Comparison of ENCODE assay signal across 12 cellular contexts in the genomic region with DNA sequence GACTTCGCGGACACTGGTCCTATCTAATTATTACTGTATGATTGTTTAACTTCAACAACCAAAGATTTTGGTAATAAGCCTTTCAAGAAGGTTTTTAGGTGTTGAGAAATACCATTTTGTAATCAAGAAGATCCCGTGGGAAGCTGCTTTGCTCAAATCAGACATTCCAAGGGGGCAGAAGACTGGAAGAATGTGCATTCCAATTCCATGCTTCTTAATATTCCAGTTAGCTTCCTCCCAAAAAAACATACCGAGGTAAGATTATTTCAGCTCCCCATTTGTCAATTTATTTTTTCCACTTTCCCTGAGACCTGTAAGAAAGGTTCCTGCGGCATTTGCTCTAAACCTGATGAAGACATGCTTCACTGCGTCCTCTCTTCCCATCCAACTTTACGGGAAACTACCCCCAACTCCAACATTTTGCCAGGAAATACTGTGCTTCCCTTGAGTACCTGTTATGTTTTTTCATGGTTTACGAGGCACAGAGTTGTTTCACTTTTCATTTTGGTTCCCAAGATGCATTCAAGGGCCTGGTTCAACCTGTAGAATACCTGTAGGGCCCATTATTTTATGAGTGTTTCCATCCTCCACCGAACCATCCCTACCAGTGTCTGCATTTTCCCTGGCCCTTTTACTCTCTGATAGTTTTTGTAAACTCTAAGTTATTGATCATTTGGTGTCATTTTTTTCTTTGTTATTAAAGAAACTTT. TPM values are rescaled to one million over a fixed set of nuclear protein-coding genes. Genes with fewer than 3 reads are reported as not detected.
DNase-seq lines count a peak whose midpoint lies in the region; ATAC-seq, FAIRE-seq and TF ChIP-seq lines count a peak whose summit lies in the region.
"Had no signal": no experiment of that assay in that cellular context is flagged by ENCODE, and none has a peak within 500 bp of the region (broad histone marks: within the 10 kb centered on the region; RNA-seq: fewer than 3 reads in every experiment).

No MANE protein-coding gene starts in this region.

- H3K9ac ChIP-seq in HUES64 (ENCODE audit: low read depth, low read length) (no peak overlapping the region), GM12878 (ENCODE audit: control insufficient read depth, insufficient read depth, low read length) (no peak overlapping the region)

- no peak for TF ChIP-seq POLR2A in GM12878 (IDR thresholded peaks at IDR 0.05; ENCODE audit: low read depth, low read length)
- TF ChIP-seq POLR2A in stomach (IDR thresholded peaks at IDR 0.05), result no peak

- in situ Hi-C loops in GM12878 (cut with MboI), result no loop called here

- H3K36me3 ChIP-seq in HUES64 (ENCODE audit: insufficient read depth, low read length), result peaks cover 16% of the 10 kb centered on the region
- H3K36me3 ChIP-seq in GM12878 (ENCODE audit: control insufficient read depth in 2 of 2, insufficient read depth in 2 of 2, low read length in 1 of 2), result no peaks in the 10 kb centered on the region
- H3K36me3 ChIP-seq in stomach, result no peaks in the 10 kb centered on the region
- H3K36me3 ChIP-seq in CD8-positive, alpha-beta memory T cell (ENCODE audit: insufficient read depth, low read length), result no peaks in the 10 kb centered on the region

- FAIRE-seq in GM12878 (lab: Jason Lieb, UNC), result no peak
- FAIRE-seq: keratinocyte had no signal

- POLR2A ChIA-PET in GM12878 (lab: Charles Lee), result no interaction called here
- POLR2A ChIA-PET in activated CD4-positive, alpha-beta memory T cell treated with anti-CD3 and anti-CD28 coated beads, Interleukin-2, amount 10 ng/mL, durations not matched to agents 7 days and 5 days (lab: Charles Lee), result interaction anchor here (1.2 kb wide), 1 partner anchor 40 kb away, joined by 3 read pairs; no protein-coding TSS in a partner anchor
- POLR2A ChIA-PET in CD8-positive, alpha-beta memory T cell (lab: Charles Lee), result no interaction called here

- H3K4me1 ChIP-seq in HUES64 (ENCODE audit: insufficient read depth, low read length) (peaks cover 50% of the 10 kb centered on the region), GM12878 (ENCODE audit: control insufficient read depth, insufficient read depth, low read length) (no peaks in the 10 kb centered on the region), stomach (peaks cover 36 to 77% (median 53%) of the 10 kb centered on the region in 4 donors)
- no peaks in the 10 kb centered on the region for H3K4me1 ChIP-seq in CD8-positive, alpha-beta memory T cell (ENCODE audit: insufficient read depth, low read length)

- no TSS peak for BruUV-seq in GM12878 (replicated peaks; lab: Mats Ljungman, UMichigan)

- RAD21 ChIA-PET in GM12878 (lab: Charles Lee; ENCODE audit: unreplicated experiment), result no interaction called here

- CTCF ChIA-PET in GM12878 (lab: Yijun Ruan, JAX), result interaction anchor here (0.8 to 1.3 kb wide), 2 partner anchors 67 to 69 kb away, joined by 3 to 6 read pairs; no protein-coding TSS in a partner anchor
- CTCF ChIA-PET in activated CD4-positive, alpha-beta memory T cell treated with anti-CD3 and anti-CD28 coated beads, Interleukin-2, amount 10 ng/mL, durations not matched to agents 7 days and 5 days (lab: Charles Lee), result interaction anchor here (1.3 kb wide), 1 partner anchor 69 kb away, joined by 4 read pairs; no protein-coding TSS in a partner anchor
- CTCF ChIA-PET in CD8-positive, alpha-beta memory T cell (lab: Charles Lee), result no interaction called here

- H3K79me2 ChIP-seq in GM12878 (ENCODE audit: control insufficient read depth, insufficient read depth, low read length), result peaks cover 2% of the 10 kb centered on the region; the same call in 1 of the 2 replicates

- SMC1A ChIA-PET in GM12878 (lab: Charles Lee; ENCODE audit: uncharacterized antibody, unreplicated experiment), result no interaction called here

- no peak for ATAC-seq in GM12878

- H3K9me3 ChIP-seq in HUES64 (ENCODE audit: insufficient read depth, low read depth, low read length) (no peaks in the 10 kb centered on the region), GM12878 (replicated peaks; ENCODE audit: control insufficient read depth, insufficient read depth, low read length) (no peaks in the 10 kb centered on the region), stomach (no peaks in the 10 kb centered on the region)
- no peaks in the 10 kb centered on the region for H3K9me3 ChIP-seq in CD8-positive, alpha-beta memory T cell (ENCODE audit: low read length)

- no peak for TF ChIP-seq RAD21 in GM12878 (IDR thresholded peaks at IDR 0.05; ENCODE audit: insufficient read depth, low read depth, low read length)

- H3K27me3 Mint-ChIP-seq in activated CD4-positive, alpha-beta memory T cell treated with anti-CD3 and anti-CD28 coated beads, Interleukin-2, amount 10 ng/mL, durations not matched to agents 7 days and 5 days, result peaks cover 37% of the 10 kb centered on the region
- H3K27me3 Mint-ChIP-seq in CD8-positive, alpha-beta memory T cell, result peaks cover 27 to 62% of the 10 kb centered on the region in 2 donors

- H3K4me1 Mint-ChIP-seq in activated CD4-positive, alpha-beta memory T cell treated with anti-CD3 and anti-CD28 coated beads, Interleukin-2, amount 10 ng/mL, durations not matched to agents 7 days and 5 days, result peaks cover 15% of the 10 kb centered on the region
- H3K4me1 Mint-ChIP-seq in CD8-positive, alpha-beta memory T cell, result peaks cover 14 to 19% (median 15%) of the 10 kb centered on the region in 3 donors

- DNase-seq in GM12878 (ENCODE audit: low read depth, low spot score) (no peak), kidney glomerular epithelial cell (lab: John Stamatoyannopoulos, UW) (peak; percentile 69), stomach (no peak), hippocampal formation (lab: John Stamatoyannopoulos, UW) (no peak), NCI-H187 (lab: John Stamatoyannopoulos, UW) (no peak)
- DNase-seq in activated CD4-positive, alpha-beta memory T cell treated with anti-CD3 and anti-CD28 coated beads, Interleukin-2, amount 10 ng/mL, durations not matched to agents 7 days and 5 days, result no peak
- no peak for DNase-seq in CD8-positive, alpha-beta memory T cell
- DNase-seq: activated B cell treated with CpG ODN at 0.5 μM for 24 hours, GF-D8, NCI-H510A treated with DMSO at 0.1 percent for 48 hours had no signal

- H2AFZ ChIP-seq in GM12878 (ENCODE audit: control insufficient read depth, low read depth, low read length), result no peak overlapping the region

- H3K4me2 ChIP-seq in GM12878 (ENCODE audit: control insufficient read depth, insufficient read depth), result peak overlapping the region; percentile 21; the same call in 1 of the 2 replicates

- intact Hi-C loops in GM12878 (cut with micrococcal nuclease; ENCODE audit: unreplicated experiment), result no loop called here
- intact Hi-C loops in stomach (cut with DNase I; ENCODE audit: low total_unique reads), result no loop called here

- TF ChIP-seq CTCF in GM12878 (IDR thresholded peaks at IDR 0.05 in 2 of 3, conservative IDR thresholded peaks at IDR 0.05 in 1 of 3; ENCODE audit: control insufficient read depth in 2 of 3, extremely low read depth in 1 of 3, insufficient read depth in 1 of 3, low read depth in 3 of 3, low read length in 3 of 3) (no peak), stomach (IDR thresholded peaks at IDR 0.05) (no peak)

- no peak overlapping the region for H3K27ac ChIP-seq in HUES64 (ENCODE audit: low read depth, low read length)
- no peak overlapping the region for H3K27ac ChIP-seq in GM12878 (ENCODE audit: control insufficient read depth, insufficient read depth)
- peak overlapping the region in 4 of 5 donors; percentile 21 to 99 (median 96) for H3K27ac ChIP-seq in stomach
- H3K27ac ChIP-seq in CD8-positive, alpha-beta memory T cell (ENCODE audit: low read depth, low read length), result no peak overlapping the region

- H3K4me3 Mint-ChIP-seq in activated CD4-positive, alpha-beta memory T cell treated with anti-CD3 and anti-CD28 coated beads, Interleukin-2, amount 10 ng/mL, durations not matched to agents 7 days and 5 days, result no peak overlapping the region
- H3K4me3 Mint-ChIP-seq in CD8-positive, alpha-beta memory T cell, result no peak overlapping the region
- H3K4me3 Mint-ChIP-seq: activated B cell treated with CpG ODN at 0.5 μM for 24 hours had no signal

- TF ChIP-seq EP300 in GM12878 (IDR thresholded peaks at IDR 0.05; ENCODE audit: borderline replicate concordance in 1 of 2, control insufficient read depth in 1 of 2, low read depth in 2 of 2, low read length in 2 of 2), result no peak
- TF ChIP-seq EP300 in stomach (IDR thresholded peaks at IDR 0.05), result no peak

- H3K36me3 Mint-ChIP-seq in activated CD4-positive, alpha-beta memory T cell treated with anti-CD3 and anti-CD28 coated beads, Interleukin-2, amount 10 ng/mL, durations not matched to agents 7 days and 5 days (ENCODE audit: low read depth), result peaks cover 3% of the 10 kb centered on the region
- no peaks in the 10 kb centered on the region for H3K36me3 Mint-ChIP-seq in CD8-positive, alpha-beta memory T cell

- H3K9me3 Mint-ChIP-seq in activated CD4-positive, alpha-beta memory T cell treated with anti-CD3 and anti-CD28 coated beads, Interleukin-2, amount 10 ng/mL, durations not matched to agents 7 days and 5 days, result no peaks in the 10 kb centered on the region
- H3K9me3 Mint-ChIP-seq in CD8-positive, alpha-beta memory T cell, result no peaks in the 10 kb centered on the region
- H3K9me3 Mint-ChIP-seq: activated B cell treated with CpG ODN at 0.5 μM for 24 hours had no signal

- H4K20me1 ChIP-seq in GM12878 (ENCODE audit: control insufficient read depth, insufficient read depth), result no peaks in the 10 kb centered on the region

- no peak overlapping the region for H3K27ac Mint-ChIP-seq in activated CD4-positive, alpha-beta memory T cell treated with anti-CD3 and anti-CD28 coated beads, Interleukin-2, amount 10 ng/mL, durations not matched to agents 7 days and 5 days
- H3K27ac Mint-ChIP-seq in CD8-positive, alpha-beta memory T cell, result no peak overlapping the region
- H3K27ac Mint-ChIP-seq: activated B cell treated with CpG ODN at 0.5 μM for 24 hours had no signal

- 84% methylated on average over 8 of the region's 9 CpGs for WGBS in HUES64
- 63% methylated on average over 9 of the region's 9 CpGs for WGBS in GM12878 (ENCODE audit: insufficient coverage, insufficient replicate concordance, low lambda C conversion rate, missing lambda C conversion rate)
- 65 to 78% (median 71%) methylated on average over 9 of the region's 9 CpGs for WGBS in stomach, 5 donors

- no peaks in the 10 kb centered on the region for H3K27me3 ChIP-seq in HUES64 (ENCODE audit: insufficient read depth, low read length)
- peaks cover 3 to 7% of the 10 kb centered on the region in 2 experiments; a peak in 3 of 4 replicates for H3K27me3 ChIP-seq in GM12878 (replicated peaks in 1 of 2; ENCODE audit: control insufficient read depth in 2 of 2, insufficient read depth in 2 of 2, low read length in 1 of 2)
- H3K27me3 ChIP-seq in stomach, result peaks cover 0 to 21% (median 9%) of the 10 kb centered on the region in 3 donors
- peaks cover 4% of the 10 kb centered on the region for H3K27me3 ChIP-seq in CD8-positive, alpha-beta memory T cell (ENCODE audit: insufficient read depth, low read length, poor library complexity, severe bottlenecking)

- H3K4me3 ChIP-seq in HUES64 (ENCODE audit: low read length), result peak overlapping the region; percentile 17; the same call in 1 of the 2 replicates
- H3K4me3 ChIP-seq in GM12878, result no peak overlapping the region
- H3K4me3 ChIP-seq in stomach, result peak overlapping the region in 3 of 4 donors; percentile 2 to 60 (median 10)
- H3K4me3 ChIP-seq in CD8-positive, alpha-beta memory T cell (ENCODE audit: low read length), result no peak overlapping the region

RNA-seq across cellular contexts. Expression of gene CNN3, which starts 4.0 kb away (rescaled TPM):
- polyA plus RNA-seq in HUES64 (2013, experiment 1 of 2), result 240 TPM
- 266 TPM for polyA plus RNA-seq in HUES64 (2013, experiment 2 of 2)
- 0.19 TPM in 1 of 2 replicates, not detected in the other for total RNA-seq in GM12878 (2013; cell fraction: nucleolus; rRNA removed)
- 34.8 and 38.7 TPM in 2 replicates for total RNA-seq in GM12878 (2014; rRNA removed)
- 31.1 and 33.5 TPM in 2 replicates for total RNA-seq in GM12878 (2014; rRNA removed; fragmentation: Illumina TruSeq; extraction: Trizol)
- total RNA-seq in GM12878 (2021), result 29.4 and 34.6 TPM in 2 replicates
- 9.9 TPM for polyA plus RNA-seq in GM12878 (2011; ENCODE audit: low read depth)
- 0.16 and 0.20 TPM in 2 replicates for polyA plus RNA-seq in GM12878 (2011; rRNA removed)
- polyA plus RNA-seq in GM12878 (2011; cell fraction: cytosol; rRNA removed), result 0.12 and 0.15 TPM in 2 replicates
- polyA plus RNA-seq in GM12878 (2011; cell fraction: nucleus; rRNA removed), result 0.10 and 0.16 TPM in 2 replicates
- polyA plus RNA-seq in GM12878 (2012), result 11.9 and 13.5 TPM in 2 replicates
- 34.1 and 38.0 TPM in 2 replicates for polyA plus RNA-seq in GM12878 (2014; fragmentation: Illumina TruSeq; extraction: Trizol)
- polyA plus RNA-seq in GM12878 (2014; fragmentation: Nextera tagmentation; extraction: Ambion mirVana), result 10 to 100 TPM; 17.0 to 19.9 TPM
- 32.8 and 35.0 TPM in 2 replicates for polyA plus RNA-seq in GM12878 (2014; rRNA removed)
- 10 to 100 TPM; 47.0 to 48.4 TPM for polyA plus RNA-seq in GM12878 (2016; fragmentation: Nextera tagmentation; extraction: Ambion mirVana)
- 1.1 TPM in 1 of 2 replicates, not detected in the other for polyA minus RNA-seq in GM12878 (2011; rRNA and poly(A)+ RNA removed)
- polyA minus RNA-seq in GM12878 (2011; cell fraction: cytosol; rRNA and poly(A)+ RNA removed), result not detected in 2 replicates
- polyA minus RNA-seq in GM12878 (2011; cell fraction: nucleus; rRNA and poly(A)+ RNA removed), result not detected in 2 replicates
- 100 to 1,000 TPM in 4 of 5 donors, 10 to 100 TPM in 1; 86.9 to 353 (median 220) TPM for total RNA-seq in stomach
- polyA plus RNA-seq in stomach, result 100 to 1,000 TPM in 1 of 3 donors, 10 to 100 TPM in 2; 70.0 to 129 (median 93.0) TPM
- 1 to 10 TPM; 1.6 TPM for total RNA-seq in activated CD4-positive, alpha-beta memory T cell treated with anti-CD3 and anti-CD28 coated beads, Interleukin-2, amount 10 ng/mL, durations not matched to agents 7 days and 5 days
- 1 to 10 TPM; 1.6 to 2.3 TPM for total RNA-seq in CD8-positive, alpha-beta memory T cell
- 2.8 TPM for polyA plus RNA-seq in CD8-positive, alpha-beta memory T cell

Comparison
In these comparisons a context has a peak if more than half of its experiments do, and no peak if none do; other contexts are left out.
1. H3K27ac ChIP-seq: peak in stomach (4 of 5); none in HUES64 (single experiment), GM12878 (single experiment) and CD8-positive, alpha-beta memory T cell (single experiment).
2. H3K4me3 ChIP-seq: peak in HUES64 (single experiment) and stomach (3 of 4); none in GM12878 (single experiment) and CD8-positive, alpha-beta memory T cell (single experiment).